Comparison of ENCODE assay signal across 8 cellular contexts in genomic region chr17:7403043-7403901, GRCh38. TPM values are rescaled to one million over a fixed set of nuclear protein-coding genes. Genes with fewer than 3 reads are reported as not detected.
DNase-seq lines count a peak whose midpoint lies in the region; ATAC-seq and TF ChIP-seq lines count a peak whose summit lies in the region.

No MANE protein-coding gene starts in this region.

- H3K4me3 ChIP-seq in BJ (ENCODE audit: low read depth, low read length) = peak overlapping the region; percentile 59
- H3K4me3 ChIP-seq in HFF-Myc (replicated peaks; ENCODE audit: low read depth, low read length) = peak overlapping the region; percentile 65

- H3K4me3 Mint-ChIP-seq in T-cell = peak overlapping the region; percentile 90 to 95 (median 94)
- peak overlapping the region; percentile 91 to 95 for H3K4me3 Mint-ChIP-seq in effector memory CD8-positive, alpha-beta T cell

- CTCF ChIA-PET in BJ (lab: Yijun Ruan, JAX) = interaction anchor here (0.9 to 4.6 kb wide), 5 partner anchors 14 to 158 kb away, joined by 3 to 22 read pairs (median 6); partner anchors contain the start of genes SENP3 and TMEM95
- CTCF ChIA-PET in T-cell (lab: Charles Lee) = interaction anchor here in 1 of 2 donors (0.6 to 1.0 kb wide), 6 partner anchors 9 to 248 kb away, joined by 3 to 21 read pairs (median 4); partner anchors contain the start of genes PLSCR3, SAT2 and TMEM102

- peaks cover 3% of the 10 kb centered on the region for H3K36me3 Mint-ChIP-seq in T-cell
- H3K36me3 Mint-ChIP-seq in effector memory CD8-positive, alpha-beta T cell (ENCODE audit: insufficient read depth) = peaks cover 18% of the 10 kb centered on the region

- peaks cover 12 to 21% (median 15%) of the 10 kb centered on the region in 3 donors for H3K4me1 Mint-ChIP-seq in T-cell
- peaks cover 10 to 13% of the 10 kb centered on the region in 2 donors for H3K4me1 Mint-ChIP-seq in effector memory CD8-positive, alpha-beta T cell (ENCODE audit: low read depth in 2 of 2)

- no peaks in the 10 kb centered on the region for H3K9me3 Mint-ChIP-seq in T-cell
- no peaks in the 10 kb centered on the region for H3K9me3 Mint-ChIP-seq in effector memory CD8-positive, alpha-beta T cell

- peak overlapping the region; percentile 87 to 96 for H3K27ac Mint-ChIP-seq in T-cell
- H3K27ac Mint-ChIP-seq in effector memory CD8-positive, alpha-beta T cell = peak overlapping the region in 1 of 2 donors; percentile 92

- peaks cover 0 to 1% of the 10 kb centered on the region in 2 donors for H3K27me3 Mint-ChIP-seq in T-cell
- H3K27me3 Mint-ChIP-seq in effector memory CD8-positive, alpha-beta T cell = no peaks in the 10 kb centered on the region

- TF ChIP-seq CTCF in BJ (IDR thresholded peaks at IDR 0.05; ENCODE audit: insufficient read depth, low read depth, low read length) = no peak
- TF ChIP-seq CTCF in HFF-Myc (IDR thresholded peaks at IDR 0.05; ENCODE audit: low read depth, low read length, missing control alignments) = no peak

- no peak for TF ChIP-seq POLR2A in GM18505 (IDR thresholded peaks at IDR 0.05; ENCODE audit: borderline replicate concordance, extremely low read depth, insufficient read depth, insufficient read length)

- POLR2A ChIA-PET in BJ (lab: Charles Lee) = interaction anchor here (0.6 to 1.1 kb wide), 9 partner anchors 14 to 173 kb away, joined by 3 to 11 read pairs (median 6); partner anchors contain the start of gene NEURL4
- POLR2A ChIA-PET in T-cell (lab: Charles Lee) = interaction anchor here (0.5 to 1.0 kb wide), 10 partner anchors 9 to 211 kb away, joined by 3 to 8 read pairs (median 3); partner anchors contain the start of genes FXR2 (in 1 of the 2), GPS2 (in 1 of the 2), PLSCR3 (in 1 of the 2) and TMEM102 (in 1 of the 2)

- no peaks in the 10 kb centered on the region for H3K27me3 ChIP-seq in BJ (ENCODE audit: control insufficient read depth, insufficient read depth, low read length)

- ATAC-seq in T-cell (replicated peaks in 1 of 4) (no peak), GM18505 (IDR thresholded peaks at IDR 0.05; ENCODE audit: unreplicated experiment) (no peak)
- ATAC-seq in effector memory CD8-positive, alpha-beta T cell (replicated peaks) = no peak

- H3K36me3 ChIP-seq in BJ (ENCODE audit: control insufficient read depth, insufficient read depth, low read length) = no peaks in the 10 kb centered on the region

- DNase-seq in BJ (ENCODE audit: low read depth) (no peak), HFF-Myc (ENCODE audit: extremely low read depth, low read depth) (no peak), T-cell (peak in 12 of 34 experiments; percentile 12 to 46 (median 24)), mucosa of gallbladder (ENCODE audit: low spot score) (peak; percentile 27), ureter (ENCODE audit: low spot score) (peak; percentile 65), cortex of kidney (lab: John Stamatoyannopoulos, UW) (no peak)
- no peak for DNase-seq in effector memory CD8-positive, alpha-beta T cell

RNA-seq across cellular contexts. Expression of gene TMEM256, which starts 0.6 kb away (rescaled TPM):
- polyA plus RNA-seq in BJ (2011; rRNA removed) = 65.4 and 101 TPM in 2 replicates
- 7.1 and 12.5 TPM in 2 replicates for polyA minus RNA-seq in BJ (2011; rRNA and poly(A)+ RNA removed)
- total RNA-seq in T-cell (10 to 100 TPM; 28.7 to 48.9 (median 45.6) TPM), mucosa of gallbladder (67.5 TPM), ureter (115 TPM)

RNA-seq across cellular contexts. Expression of gene NLGN2, which starts 4.4 kb away (rescaled TPM):
- polyA plus RNA-seq in BJ (2011; rRNA removed) = 6.0 and 8.5 TPM in 2 replicates
- 5.2 and 8.4 TPM in 2 replicates for polyA minus RNA-seq in BJ (2011; rRNA and poly(A)+ RNA removed)
- 1 to 10 TPM; 6.8 to 8.9 (median 8.4) TPM for total RNA-seq in T-cell
- total RNA-seq in mucosa of gallbladder = 35.2 TPM
- 22.3 TPM for total RNA-seq in ureter

RNA-seq across cellular contexts. Expression of gene PLSCR3, which starts 8.9 kb away (rescaled TPM):
- 40.1 and 76.1 TPM in 2 replicates for polyA plus RNA-seq in BJ (2011; rRNA removed)
- polyA minus RNA-seq in BJ (2011; rRNA and poly(A)+ RNA removed) = 29.0 and 29.9 TPM in 2 replicates
- total RNA-seq in T-cell = 100 to 1,000 TPM; 101 to 145 (median 140) TPM
- total RNA-seq in mucosa of gallbladder = 39.7 TPM
- total RNA-seq in ureter = 43.0 TPM

RNA-seq across cellular contexts. Expression of gene SPEM1, which starts 16.9 kb away (rescaled TPM):
- not detected in 2 replicates for polyA plus RNA-seq in BJ (2011; rRNA removed)
- not detected in 2 replicates for polyA minus RNA-seq in BJ (2011; rRNA and poly(A)+ RNA removed)
- total RNA-seq in T-cell (not detected), mucosa of gallbladder (not detected), ureter (not detected)

RNA-seq across cellular contexts. Expression of gene SPEM2, which starts 22.1 kb away (rescaled TPM):
- polyA plus RNA-seq in BJ (2011; rRNA removed) = not detected in 2 replicates
- not detected in 2 replicates for polyA minus RNA-seq in BJ (2011; rRNA and poly(A)+ RNA removed)
- total RNA-seq in T-cell (not detected), mucosa of gallbladder (not detected), ureter (not detected)

Comparison
In these comparisons a context has a peak if more than half of its experiments do, and no peak if none do; other contexts are left out.
1. DNase-seq: peak in mucosa of gallbladder (single experiment) and ureter (single experiment); none in BJ (single experiment), HFF-Myc (single experiment), effector memory CD8-positive, alpha-beta T cell (0 of 3) and cortex of kidney (single experiment).